Comparison of ENCODE assay signal across 8 cellular contexts in the genomic region with DNA sequence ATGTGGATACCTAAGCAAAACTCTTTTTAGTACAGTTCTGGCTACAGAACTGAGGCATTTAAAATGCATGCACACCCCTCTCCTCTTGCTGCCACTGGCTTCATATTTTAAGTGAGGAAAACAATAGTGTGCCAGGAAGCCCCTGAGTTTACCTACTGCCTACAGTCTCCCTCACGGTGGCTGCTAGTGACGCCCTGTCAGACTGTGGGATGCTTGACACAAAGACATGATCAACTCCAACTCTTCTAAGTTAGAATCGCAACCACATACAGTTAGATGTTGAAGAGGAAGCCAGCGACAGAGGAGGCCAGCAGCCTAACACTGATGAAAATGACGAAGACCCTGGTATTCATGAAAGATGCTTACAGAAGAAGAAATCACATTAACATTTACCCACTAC. TPM values are rescaled to one million over a fixed set of nuclear protein-coding genes. Genes with fewer than 3 reads are reported as not detected.
DNase-seq lines count a peak whose midpoint lies in the region; ATAC-seq and TF ChIP-seq lines count a peak whose summit lies in the region.

No MANE protein-coding gene starts in this region.

- H3K9me3 ChIP-seq in heart right ventricle, result no peaks in the 10 kb centered on the region
- no peaks in the 10 kb centered on the region for H3K9me3 ChIP-seq in uterus

- H3K27ac ChIP-seq in heart right ventricle (peak overlapping the region in 2 of 10 donors; percentile 97 to 99), uterus (no peak overlapping the region)

- no peaks in the 10 kb centered on the region for H3K9me3 Mint-ChIP-seq in memory B cell

- peaks cover 4% of the 10 kb centered on the region for H3K36me3 Mint-ChIP-seq in memory B cell

- H3K4me1 ChIP-seq in heart right ventricle, result peaks cover 8 to 50% (median 26%) of the 10 kb centered on the region in 9 donors
- H3K4me1 ChIP-seq in uterus, result peaks cover 7 to 16% of the 10 kb centered on the region in 2 donors

- in situ Hi-C loops in astrocyte of the cerebellum (cut with HindIII; ENCODE audit: low sequenced_read_pairs), result no loop called here

- H3K27ac Mint-ChIP-seq in memory B cell, result peak overlapping the region; percentile 99

- H3K4me3 ChIP-seq in heart right ventricle (peak overlapping the region in 9 of 10 donors; percentile 78 to 96 (median 85)), astrocyte of the cerebellum (ENCODE audit: low read depth, low read length) (peak overlapping the region; percentile 92), uterus (peak overlapping the region; percentile 50 to 58)

- no peak for DNase-seq in heart right ventricle
- DNase-seq in Right ventricle myocardium superior, result no peak
- DNase-seq in astrocyte of the cerebellum (ENCODE audit: low read depth), result no peak
- DNase-seq in memory B cell (ENCODE audit: low spot score in 2 of 2), result no peak
- no peak for DNase-seq in uterus
- DNase-seq in activated CD4-positive, alpha-beta T cell treated with anti-CD3 and anti-CD28 coated beads, Interleukin-2, amount 50 U/mL, for 1 hour, result no peak
- no peak for DNase-seq in islet precursor cell

- TF ChIP-seq CTCF in heart right ventricle (IDR thresholded peaks at IDR 0.05) (no peak), astrocyte of the cerebellum (IDR thresholded peaks at IDR 0.05; ENCODE audit: low read depth, low read length, missing control alignments) (no peak), uterus (IDR thresholded peaks at IDR 0.05) (no peak)

- H3K4me1 Mint-ChIP-seq in memory B cell, result peaks cover 14% of the 10 kb centered on the region

- no peak for TF ChIP-seq POLR2A in uterus (IDR thresholded peaks at IDR 0.05)

- peaks cover 0 to 38% (median 13%) of the 10 kb centered on the region in 9 donors for H3K36me3 ChIP-seq in heart right ventricle
- H3K36me3 ChIP-seq in uterus, result no peaks in the 10 kb centered on the region

- no peak for ATAC-seq in heart right ventricle
- no peak for ATAC-seq in Right ventricle myocardium superior (ENCODE audit: poor library complexity)
- no peak for ATAC-seq in memory B cell (ENCODE audit: low read depth)
- no peak for ATAC-seq in HG03432 (IDR thresholded peaks at IDR 0.05; ENCODE audit: unreplicated experiment)

- H3K27me3 Mint-ChIP-seq in memory B cell, result no peaks in the 10 kb centered on the region

- peak overlapping the region; percentile 99 for H3K4me3 Mint-ChIP-seq in memory B cell

- H3K27me3 ChIP-seq in heart right ventricle, result no peaks in the 10 kb centered on the region
- no peaks in the 10 kb centered on the region for H3K27me3 ChIP-seq in uterus

- intact Hi-C loops in heart right ventricle (cut with DNase I) (loop anchor here in 1 of 10 donors (10.0 kb wide), 1 partner anchor 63 kb away; the partner anchor contains the start of gene NOTCH1), Right ventricle myocardium superior (cut with DNase I) (no loop called here), uterus (cut with DNase I; ENCODE audit: low total_unique reads) (loop anchor here (10.0 kb wide), 1 partner anchor 63 kb away; the partner anchor contains the start of gene NOTCH1)

- 33 to 49% methylated on average over 5 of the region's 5 CpGs for WGBS in heart right ventricle, 2 donors

RNA-seq across cellular contexts. Expression of gene SEC16A, which starts 1.3 kb away (rescaled TPM):
- total RNA-seq in heart right ventricle (10 to 100 TPM; 21.9 to 35.9 (median 28.6) TPM), Right ventricle myocardium superior (21.4 TPM), uterus (10 to 100 TPM; 18.8 to 73.2 (median 35.1) TPM)
- polyA plus RNA-seq in heart right ventricle, result 10 to 100 TPM; 24.4 to 35.6 TPM

RNA-seq across cellular contexts. Expression of gene INPP5E, which starts 41.9 kb away (rescaled TPM):
- total RNA-seq in heart right ventricle (10 to 100 TPM in 3 of 10 donors, 1 to 10 TPM in 7; 7.4 to 12.5 (median 9.3) TPM), Right ventricle myocardium superior (10.5 TPM), uterus (10 to 100 TPM in 2 of 4 donors, 1 to 10 TPM in 2; 6.7 to 19.7 (median 11.2) TPM)
- 10 to 100 TPM in 1 of 2 donors, 1 to 10 TPM in 1; 6.6 to 16.8 TPM for polyA plus RNA-seq in heart right ventricle
